9 cellular contexts compared by ENCODE assay signal in genomic region chr4:2811830-2812599, GRCh38. TPM values are rescaled to one million over a fixed set of nuclear protein-coding genes. Genes with fewer than 3 reads are reported as not detected.
DNase-seq lines count a peak whose midpoint lies in the region; ATAC-seq, FAIRE-seq and TF ChIP-seq lines count a peak whose summit lies in the region.
"Had no signal": no experiment of that assay in that cellular context is flagged by ENCODE, and none has a peak within 500 bp of the region (broad histone marks: within the 10 kb centered on the region; RNA-seq: fewer than 3 reads in every experiment).

No MANE protein-coding gene starts in this region.

- peak overlapping the region; percentile 61 for H3K9ac ChIP-seq in endothelial cell of umbilical vein (replicated peaks; ENCODE audit: extremely low read depth, insufficient read depth, low read length)

- dilution Hi-C loops in endothelial cell of umbilical vein (cut with MboI; ENCODE audit: extremely low pct_ligation_motif_present, low sequenced_read_pairs): no loop called here

- TF ChIP-seq CTCF in endothelial cell of umbilical vein (IDR thresholded peaks at IDR 0.05; ENCODE audit: extremely low read depth in 1 of 2, insufficient read depth in 1 of 2, low read depth in 1 of 2, low read length in 2 of 2) (no peak), transverse colon (IDR thresholded peaks at IDR 0.05) (no peak)

- POLR2A ChIA-PET in endothelial cell of umbilical vein (lab: Charles Lee): interaction anchor here (2.9 kb wide), 1 partner anchor 14 kb away, joined by 13 read pairs; no protein-coding TSS in a partner anchor

- intact Hi-C loops in endothelial cell of umbilical vein (cut with micrococcal nuclease) (loop anchor here (1.0 to 5.0 kb wide), 3 partner anchors 18 to 275 kb away; partner anchors contain the start of gene FAM193A), transverse colon (cut with DNase I; ENCODE audit: low total_unique reads) (no loop called here)

- 45% methylated on average over 10 of the region's 21 CpGs; no CpG with 5 or more reads in 1 of the 2 donors for WGBS in transverse colon (ENCODE audit: low coverage in 1 of 2), 2 donors

- no peak for TF ChIP-seq EP300 in transverse colon (IDR thresholded peaks at IDR 0.05; ENCODE audit: low read depth)

- in situ Hi-C loops in transverse colon (cut with MboI; ENCODE audit: low pct_ligation_motif_present in 1 of 4, low pct_unique_long_range_greater_than_20kb in 1 of 4, low sequenced_read_pairs in 3 of 4): no loop called here

- DNase-seq in DMS79 treated with DMSO at 0.1 percent for 48 hours (lab: John Stamatoyannopoulos, UW): peak; percentile 13
- no peak for DNase-seq in DMS79 (lab: John Stamatoyannopoulos, UW)
- peak; percentile 73 for DNase-seq in NCI-H2196 (lab: John Stamatoyannopoulos, UW; ENCODE audit: unreplicated experiment)
- DNase-seq in activated CD4-positive, alpha-beta T cell treated with anti-CD3 and anti-CD28 coated beads, Interleukin-2, amount 50 U/mL, for 48 hours: peak; percentile 73 to 79
- DNase-seq in endothelial cell of umbilical vein (ENCODE audit: low read depth, low spot score): peak; percentile 63
- peak; percentile 89 for DNase-seq in myocyte (ENCODE audit: low read depth)
- DNase-seq in transverse colon: peak; percentile 85

- H3K9me3 ChIP-seq in endothelial cell of umbilical vein (replicated peaks; ENCODE audit: control insufficient read depth, insufficient read depth, low read length) (no peaks in the 10 kb centered on the region), transverse colon (no peaks in the 10 kb centered on the region)
- H3K9me3 ChIP-seq: A549 had no signal

- H3K27me3 ChIP-seq in endothelial cell of umbilical vein (ENCODE audit: control insufficient read depth in 2 of 2, insufficient read depth in 2 of 2, low read length in 2 of 2) (no peaks in the 10 kb centered on the region), transverse colon (no peaks in the 10 kb centered on the region)

- peak; percentile 65 for ATAC-seq in HG02763 (IDR thresholded peaks at IDR 0.05; ENCODE audit: unreplicated experiment)

- H3K4me1 ChIP-seq in endothelial cell of umbilical vein (ENCODE audit: control insufficient read depth, extremely low read depth, insufficient read depth, low read length): peaks cover 19% of the 10 kb centered on the region
- H3K4me1 ChIP-seq in transverse colon: peaks cover 14 to 55% (median 26%) of the 10 kb centered on the region in 4 donors
- H3K4me1 ChIP-seq: A549 had no signal

- H3K36me3 ChIP-seq in endothelial cell of umbilical vein (ENCODE audit: control insufficient read depth in 2 of 2, extremely low read depth in 1 of 2, insufficient read depth in 2 of 2, low read length in 2 of 2) (no peaks in the 10 kb centered on the region), transverse colon (no peaks in the 10 kb centered on the region)

- BruUV-seq in endothelial cell of umbilical vein (replicated peaks; lab: Mats Ljungman, UMichigan): no TSS peak

- H3K79me2 ChIP-seq in endothelial cell of umbilical vein (ENCODE audit: control insufficient read depth, insufficient read depth, low read length): peaks cover 50% of the 10 kb centered on the region

- H3K4me2 ChIP-seq in endothelial cell of umbilical vein (ENCODE audit: insufficient read depth, low read length): peak overlapping the region; percentile 59
- H3K4me2 ChIP-seq: A549 had no signal

- H3K27ac ChIP-seq in endothelial cell of umbilical vein (ENCODE audit: insufficient read depth, low read depth, low read length) (peak overlapping the region; percentile 70), transverse colon (peak overlapping the region; percentile 77 to 89 (median 80))

- no peaks in the 10 kb centered on the region for H4K20me1 ChIP-seq in endothelial cell of umbilical vein (replicated peaks; ENCODE audit: control insufficient read depth, extremely low read depth, insufficient read depth, low read length)

- H3K9me1 ChIP-seq in endothelial cell of umbilical vein (replicated peaks; ENCODE audit: control insufficient read depth, extremely low read depth, insufficient read depth, low read length): no peaks in the 10 kb centered on the region

- H3K4me3 ChIP-seq in endothelial cell of umbilical vein (replicated peaks in 1 of 3; ENCODE audit: insufficient read depth in 1 of 3, low read depth in 1 of 3, low read length in 3 of 3): peak overlapping the region in 2 of 3 experiments; percentile 39 to 54
- peak overlapping the region in 3 of 4 donors; percentile 12 to 40 (median 27) for H3K4me3 ChIP-seq in transverse colon
- H3K4me3 ChIP-seq: A549 had no signal

- peak; percentile 91 for FAIRE-seq in endothelial cell of umbilical vein (lab: Jason Lieb, UNC)
- FAIRE-seq: A549 had no signal

- H2AFZ ChIP-seq in endothelial cell of umbilical vein (ENCODE audit: low read depth, low read length): peak overlapping the region; percentile 14

- CTCF ChIA-PET in endothelial cell of umbilical vein (lab: Charles Lee): interaction anchor here (1.0 to 4.5 kb wide), 4 partner anchors 13 to 56 kb away, joined by 3 to 34 read pairs (median 8); partner anchors contain the start of gene TNIP2

- TF ChIP-seq POLR2A in endothelial cell of umbilical vein (IDR thresholded peaks at IDR 0.05; ENCODE audit: low read depth, low read length) (peak; percentile 85), transverse colon (IDR thresholded peaks at IDR 0.05) (peak; percentile 27)

TF ChIP-seq in endothelial cell of umbilical vein, 7 proteins besides CTCF, POLR2A, EP300 and RAD21:
- TF ChIP-seq MAX (IDR thresholded peaks at IDR 0.05; ENCODE audit: insufficient read depth, insufficient read length): peak; percentile 41
- peak; percentile 89 for TF ChIP-seq POLR2AphosphoS5 (IDR thresholded peaks at IDR 0.05; ENCODE audit: insufficient read depth, low read depth, low read length)
- no peak for TF ChIP-seq GATA2 (IDR thresholded peaks at IDR 0.05; ENCODE audit: insufficient read depth, insufficient read length, low read depth, low read length)
TF ChIP-seq in endothelial cell of umbilical vein: peak in this region for 2.

RNA-seq across cellular contexts. Expression of gene SH3BP2, which starts 19.1 kb away (rescaled TPM):
- 69.2 and 73.1 TPM in 2 replicates for total RNA-seq in endothelial cell of umbilical vein
- 62.9 and 73.9 TPM in 2 replicates for polyA plus RNA-seq in endothelial cell of umbilical vein
- polyA plus RNA-seq in endothelial cell of umbilical vein (2011; cell fraction: cytosol; rRNA removed): 21.9 and 32.7 TPM in 2 replicates
- polyA plus RNA-seq in endothelial cell of umbilical vein (2011; cell fraction: nucleus; rRNA removed): 220 and 232 TPM in 2 replicates
- polyA plus RNA-seq in endothelial cell of umbilical vein (2012): 24.3 and 30.0 TPM in 2 replicates
- 149 and 192 TPM in 2 replicates for polyA minus RNA-seq in endothelial cell of umbilical vein
- polyA minus RNA-seq in endothelial cell of umbilical vein (2011; cell fraction: cytosol; rRNA and poly(A)+ RNA removed): 7.4 TPM
- 74.5 and 84.1 TPM in 2 replicates for polyA minus RNA-seq in endothelial cell of umbilical vein (2011; cell fraction: nucleus; rRNA and poly(A)+ RNA removed)
- total RNA-seq in myocyte: 24.9 and 31.1 TPM in 2 replicates
- polyA plus RNA-seq in myocyte (2012): 14.4 TPM
- total RNA-seq in transverse colon: 100 to 1,000 TPM in 3 of 4 donors, 10 to 100 TPM in 1; 92.6 to 301 (median 117) TPM

RNA-seq across cellular contexts. Expression of gene ADD1, which starts 31.6 kb away (rescaled TPM):
- total RNA-seq in endothelial cell of umbilical vein: 280 and 305 TPM in 2 replicates
- 219 and 240 TPM in 2 replicates for polyA plus RNA-seq in endothelial cell of umbilical vein
- polyA plus RNA-seq in endothelial cell of umbilical vein (2011; cell fraction: cytosol; rRNA removed): 224 and 238 TPM in 2 replicates
- 419 and 491 TPM in 2 replicates for polyA plus RNA-seq in endothelial cell of umbilical vein (2011; cell fraction: nucleus; rRNA removed)
- polyA plus RNA-seq in endothelial cell of umbilical vein (2012): 207 and 220 TPM in 2 replicates
- polyA minus RNA-seq in endothelial cell of umbilical vein: 189 and 232 TPM in 2 replicates
- polyA minus RNA-seq in endothelial cell of umbilical vein (2011; cell fraction: cytosol; rRNA and poly(A)+ RNA removed): 23.2 TPM
- polyA minus RNA-seq in endothelial cell of umbilical vein (2011; cell fraction: nucleus; rRNA and poly(A)+ RNA removed): 162 and 211 TPM in 2 replicates
- 121 and 142 TPM in 2 replicates for total RNA-seq in myocyte
- polyA plus RNA-seq in myocyte (2012): 208 TPM
- total RNA-seq in transverse colon: 100 to 1,000 TPM; 218 to 392 (median 299) TPM

RNA-seq across cellular contexts. Expression of gene TNIP2, which starts 55.9 kb away (rescaled TPM):
- total RNA-seq in endothelial cell of umbilical vein: 49.0 and 52.1 TPM in 2 replicates
- polyA plus RNA-seq in endothelial cell of umbilical vein: 37.7 and 40.4 TPM in 2 replicates
- 36.9 and 45.5 TPM in 2 replicates for polyA plus RNA-seq in endothelial cell of umbilical vein (2011; cell fraction: cytosol; rRNA removed)
- 77.9 and 79.6 TPM in 2 replicates for polyA plus RNA-seq in endothelial cell of umbilical vein (2011; cell fraction: nucleus; rRNA removed)
- polyA plus RNA-seq in endothelial cell of umbilical vein (2012): 38.1 and 44.1 TPM in 2 replicates
- 26.4 and 28.3 TPM in 2 replicates for polyA minus RNA-seq in endothelial cell of umbilical vein
- polyA minus RNA-seq in endothelial cell of umbilical vein (2011; cell fraction: cytosol; rRNA and poly(A)+ RNA removed): 8.7 TPM
- 12.2 and 25.3 TPM in 2 replicates for polyA minus RNA-seq in endothelial cell of umbilical vein (2011; cell fraction: nucleus; rRNA and poly(A)+ RNA removed)
- total RNA-seq in myocyte: 32.3 and 54.5 TPM in 2 replicates
- 25.1 TPM for polyA plus RNA-seq in myocyte (2012)
- total RNA-seq in transverse colon: 100 to 1,000 TPM in 3 of 4 donors, 10 to 100 TPM in 1; 91.8 to 203 (median 129) TPM
